ENCODE assay signal across 14 cellular contexts in the genomic region with DNA sequence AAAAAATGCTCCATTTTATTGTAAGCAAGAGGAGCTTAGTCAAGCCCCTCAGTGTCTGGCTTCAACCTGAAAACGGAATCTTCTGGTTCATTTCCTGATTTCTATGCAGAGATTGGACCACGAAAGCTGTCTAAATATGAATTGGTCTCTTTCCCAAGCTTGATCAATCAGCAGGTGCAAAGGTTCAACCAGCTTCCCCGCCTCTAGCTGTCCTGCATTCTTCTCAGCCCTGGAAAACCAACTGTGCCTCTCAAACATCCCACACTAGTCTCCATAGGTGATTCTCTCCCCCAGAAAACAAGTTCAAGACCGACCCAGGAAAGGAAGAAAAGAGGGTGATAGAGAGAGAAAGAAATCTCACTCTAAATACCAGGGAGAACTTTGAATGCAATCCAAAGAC. TPM values are rescaled to one million over a fixed set of nuclear protein-coding genes. Genes with fewer than 3 reads are reported as not detected.
DNase-seq lines count a peak whose midpoint lies in the region; ATAC-seq and TF ChIP-seq lines count a peak whose summit lies in the region.
"Had no signal": no experiment of that assay in that cellular context is flagged by ENCODE, and none has a peak within 500 bp of the region (broad histone marks: within the 10 kb centered on the region; RNA-seq: fewer than 3 reads in every experiment).

No MANE protein-coding gene starts in this region.

- TF ChIP-seq CTCF in KMS-11 (conservative IDR thresholded peaks at IDR 0.05; ENCODE audit: low read depth, low read length) (no peak), progenitor cell of endocrine pancreas (IDR thresholded peaks at IDR 0.05; ENCODE audit: unreplicated experiment) (no peak), smooth muscle cell (IDR thresholded peaks at IDR 0.05; ENCODE audit: borderline replicate concordance, insufficient read depth, poor library complexity, severe bottlenecking) (no peak)

- CTCF ChIA-PET in CD8-positive, alpha-beta memory T cell (lab: Charles Lee), result interaction anchor here (1.0 to 1.3 kb wide), 2 partner anchors 27 to 34 kb away, joined by 4 read pairs; partner anchors contain the start of gene FNBP1

- peak overlapping the region; percentile 21 for H3K27ac ChIP-seq in CD8-positive, alpha-beta memory T cell (ENCODE audit: low read depth, low read length)
- H3K27ac ChIP-seq in KMS-11 (peak overlapping the region; percentile 99; the same call in 1 of the 2 replicates), smooth muscle cell (ENCODE audit: low read depth) (no peak overlapping the region)
- H3K27ac ChIP-seq: HL-60 had no signal

- ATAC-seq in GM19455 (IDR thresholded peaks at IDR 0.05; ENCODE audit: unreplicated experiment), result no peak

- peak overlapping the region; percentile 6 to 74 (median 61) for H3K4me3 Mint-ChIP-seq in CD8-positive, alpha-beta memory T cell
- H3K4me3 Mint-ChIP-seq in activated naive CD8-positive, alpha-beta T cell treated with anti-CD3 and anti-CD28 coated beads for 36 hours, result peak overlapping the region; percentile 0
- no peak overlapping the region for H3K4me3 Mint-ChIP-seq in progenitor cell of endocrine pancreas (ENCODE audit: low read depth)

- H3K27me3 ChIP-seq in CD8-positive, alpha-beta memory T cell (ENCODE audit: insufficient read depth, low read length, poor library complexity, severe bottlenecking), result no peaks in the 10 kb centered on the region
- H3K27me3 ChIP-seq in KMS-11 (ENCODE audit: insufficient read depth, low read depth) (no peaks in the 10 kb centered on the region), smooth muscle cell (ENCODE audit: low read depth) (no peaks in the 10 kb centered on the region)
- H3K27me3 ChIP-seq: BE2C had no signal

- no peak for DNase-seq in CD8-positive, alpha-beta memory T cell
- no peak for DNase-seq in activated naive CD8-positive, alpha-beta T cell treated with anti-CD3 and anti-CD28 coated beads for 36 hours
- DNase-seq in progenitor cell of endocrine pancreas (ENCODE audit: low spot score, unreplicated experiment), result no peak
- no peak for DNase-seq in DMS153 treated with DMSO at 0.1 percent for 48 hours (lab: John Stamatoyannopoulos, UW; ENCODE audit: unreplicated experiment)
- DNase-seq in activated CD4-positive, CD25-positive, alpha-beta regulatory T cell treated with anti-CD3 and anti-CD28 coated beads, Interleukin-2, amount 50 U/mL, for 72 hours, result no peak
- DNase-seq in smooth muscle cell (lab: John Stamatoyannopoulos, UW; ENCODE audit: unreplicated experiment), result no peak
- DNase-seq: BE2C; NCI-H1930; NCI-H69; stimulated activated CD4-positive, alpha-beta T cell treated with anti-CD3 and anti-CD28 coated beads, Interleukin-2, amount 100 ng/mL, for 48 hours; stimulated activated naive CD4-positive, alpha-beta T cell had no signal

- peaks cover 70% of the 10 kb centered on the region for H3K4me1 ChIP-seq in CD8-positive, alpha-beta memory T cell (ENCODE audit: insufficient read depth, low read length)
- H3K4me1 ChIP-seq in KMS-11 (ENCODE audit: low read depth, poor library complexity, severe bottlenecking), result peaks cover 64% of the 10 kb centered on the region
- H3K4me1 ChIP-seq in smooth muscle cell (ENCODE audit: low read depth), result no peaks in the 10 kb centered on the region
- H3K4me1 ChIP-seq: BE2C had no signal

- H3K4me3 ChIP-seq in CD8-positive, alpha-beta memory T cell (ENCODE audit: low read length), result no peak overlapping the region
- H3K4me3 ChIP-seq in KMS-11 (IDR thresholded peaks at IDR 0.05; ENCODE audit: insufficient read depth, low read depth, low read length) (no peak overlapping the region), smooth muscle cell (no peak overlapping the region)

- no peaks in the 10 kb centered on the region for H3K27me3 Mint-ChIP-seq in CD8-positive, alpha-beta memory T cell
- no peaks in the 10 kb centered on the region for H3K27me3 Mint-ChIP-seq in activated naive CD8-positive, alpha-beta T cell treated with anti-CD3 and anti-CD28 coated beads for 36 hours
- no peaks in the 10 kb centered on the region for H3K27me3 Mint-ChIP-seq in progenitor cell of endocrine pancreas

- no peak overlapping the region for H2AFZ ChIP-seq in KMS-11 (ENCODE audit: low read depth)
- H2AFZ ChIP-seq in smooth muscle cell (ENCODE audit: low read depth), result no peak overlapping the region

- no peaks in the 10 kb centered on the region for H3K9me3 Mint-ChIP-seq in CD8-positive, alpha-beta memory T cell
- H3K9me3 Mint-ChIP-seq in activated naive CD8-positive, alpha-beta T cell treated with anti-CD3 and anti-CD28 coated beads for 36 hours, result peaks cover 5% of the 10 kb centered on the region
- peaks cover 7% of the 10 kb centered on the region for H3K9me3 Mint-ChIP-seq in progenitor cell of endocrine pancreas (ENCODE audit: low read depth)

- H3K4me2 ChIP-seq in KMS-11, result no peak overlapping the region
- no peak overlapping the region for H3K4me2 ChIP-seq in smooth muscle cell

- no peaks in the 10 kb centered on the region for H3K9me3 ChIP-seq in CD8-positive, alpha-beta memory T cell (ENCODE audit: low read length)
- H3K9me3 ChIP-seq in smooth muscle cell (replicated peaks; ENCODE audit: low read depth), result no peaks in the 10 kb centered on the region
- H3K9me3 ChIP-seq: BE2C had no signal

- no peaks in the 10 kb centered on the region for H3F3A ChIP-seq in smooth muscle cell (ENCODE audit: low read depth)

- peaks cover 0 to 25% (median 3%) of the 10 kb centered on the region in 3 donors for H3K36me3 Mint-ChIP-seq in CD8-positive, alpha-beta memory T cell
- peaks cover 57% of the 10 kb centered on the region for H3K36me3 Mint-ChIP-seq in activated naive CD8-positive, alpha-beta T cell treated with anti-CD3 and anti-CD28 coated beads for 36 hours
- H3K36me3 Mint-ChIP-seq in progenitor cell of endocrine pancreas (ENCODE audit: insufficient read depth), result peaks cover 9% of the 10 kb centered on the region

- peaks cover 68 to 88% (median 87%) of the 10 kb centered on the region in 3 donors for H3K4me1 Mint-ChIP-seq in CD8-positive, alpha-beta memory T cell
- peaks cover 70% of the 10 kb centered on the region for H3K4me1 Mint-ChIP-seq in activated naive CD8-positive, alpha-beta T cell treated with anti-CD3 and anti-CD28 coated beads for 36 hours
- peaks cover 3% of the 10 kb centered on the region for H3K4me1 Mint-ChIP-seq in progenitor cell of endocrine pancreas (ENCODE audit: low read depth)

- peak overlapping the region; percentile 83 to 99 (median 96) for H3K27ac Mint-ChIP-seq in CD8-positive, alpha-beta memory T cell
- H3K27ac Mint-ChIP-seq in activated naive CD8-positive, alpha-beta T cell treated with anti-CD3 and anti-CD28 coated beads for 36 hours, result peak overlapping the region; percentile 86
- peak overlapping the region; percentile 60 for H3K27ac Mint-ChIP-seq in progenitor cell of endocrine pancreas

- WGBS in smooth muscle cell (ENCODE audit: low lambda C conversion rate), result 98% methylated on average over 4 of the region's 4 CpGs

- H3K9ac ChIP-seq in KMS-11 (no peak overlapping the region), smooth muscle cell (ENCODE audit: low read depth) (no peak overlapping the region)

- H4K20me1 ChIP-seq in KMS-11 (ENCODE audit: insufficient read depth) (no peaks in the 10 kb centered on the region), smooth muscle cell (ENCODE audit: low read depth) (peaks cover 52% of the 10 kb centered on the region)

- H3K36me3 ChIP-seq in CD8-positive, alpha-beta memory T cell (ENCODE audit: insufficient read depth, low read length), result no peaks in the 10 kb centered on the region
- H3K36me3 ChIP-seq in KMS-11 (ENCODE audit: insufficient read depth), result no peaks in the 10 kb centered on the region
- no peaks in the 10 kb centered on the region for H3K36me3 ChIP-seq in smooth muscle cell (ENCODE audit: low read depth)

- POLR2A ChIA-PET in CD8-positive, alpha-beta memory T cell (lab: Charles Lee), result interaction anchor here (0.5 to 1.2 kb wide), 3 partner anchors 8 to 16 kb away, joined by 3 to 10 read pairs (median 3); no protein-coding TSS in a partner anchor

- H3K79me2 ChIP-seq in KMS-11 (ENCODE audit: insufficient read depth, low read depth) (peaks cover 58% of the 10 kb centered on the region; the same call in 1 of the 2 replicates), smooth muscle cell (ENCODE audit: low read depth) (peaks cover 82% of the 10 kb centered on the region)

RNA-seq across cellular contexts. Expression of gene FNBP1, which starts 34.4 kb away (rescaled TPM):
- 100 to 1,000 TPM; 226 to 230 TPM for total RNA-seq in CD8-positive, alpha-beta memory T cell
- polyA plus RNA-seq in CD8-positive, alpha-beta memory T cell, result 176 TPM
- 100 to 1,000 TPM; 198 TPM for total RNA-seq in activated naive CD8-positive, alpha-beta T cell treated with anti-CD3 and anti-CD28 coated beads for 36 hours
- total RNA-seq in progenitor cell of endocrine pancreas (38.9 and 44.1 TPM in 2 replicates), smooth muscle cell (17.2 and 23.8 TPM in 2 replicates)
- 17.1 and 25.4 TPM in 2 replicates for polyA plus RNA-seq in smooth muscle cell

RNA-seq across cellular contexts. Expression of gene GPR107, which starts 45.1 kb away (rescaled TPM):
- 10 to 100 TPM; 21.3 to 21.4 TPM for total RNA-seq in CD8-positive, alpha-beta memory T cell
- 4.2 TPM for polyA plus RNA-seq in CD8-positive, alpha-beta memory T cell
- total RNA-seq in activated naive CD8-positive, alpha-beta T cell treated with anti-CD3 and anti-CD28 coated beads for 36 hours, result 10 to 100 TPM; 17.7 to 19.4 TPM
- total RNA-seq in progenitor cell of endocrine pancreas, result 46.7 and 48.7 TPM in 2 replicates
- 42.7 and 42.9 TPM in 2 replicates for total RNA-seq in smooth muscle cell
- 16.2 and 19.1 TPM in 2 replicates for polyA plus RNA-seq in smooth muscle cell
